10 cellular contexts compared by ENCODE assay signal in the genomic region with DNA sequence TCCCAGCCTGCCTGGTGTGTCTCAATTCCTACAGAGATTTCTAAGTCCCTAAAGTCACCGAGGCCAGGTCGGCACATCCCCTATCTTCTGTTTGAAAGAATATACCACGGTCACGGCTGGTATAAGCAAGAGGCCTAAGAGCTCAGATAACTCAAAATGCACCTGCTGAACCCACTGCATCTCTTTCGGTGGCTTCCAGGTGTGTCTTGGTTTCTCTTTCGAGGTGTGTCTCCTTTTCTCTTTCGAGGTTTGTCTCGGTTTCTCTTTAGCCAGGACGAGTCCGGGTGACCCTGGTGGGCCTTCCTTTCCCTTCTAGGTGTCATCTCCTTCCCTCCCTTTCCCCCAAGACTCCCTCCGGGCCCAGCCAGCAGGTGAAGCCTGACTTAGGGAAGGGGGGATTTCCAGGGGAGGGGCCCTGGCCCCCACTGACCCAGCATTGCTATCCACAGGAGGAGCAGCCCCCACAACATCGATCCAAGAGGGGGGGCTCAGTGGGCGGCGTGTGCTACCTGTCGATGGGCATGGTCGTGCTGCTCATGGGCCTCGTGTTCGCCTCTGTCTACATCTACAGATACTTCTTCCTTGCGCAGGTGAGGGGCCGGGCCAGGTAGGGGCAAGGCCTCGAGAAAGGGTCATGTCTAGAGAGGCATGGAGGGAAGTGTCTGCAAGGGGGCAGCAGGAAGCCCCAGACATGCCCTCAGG. TPM values are rescaled to one million over a fixed set of nuclear protein-coding genes. Genes with fewer than 3 reads are reported as not detected.
DNase-seq lines count a peak whose midpoint lies in the region; ATAC-seq, FAIRE-seq and TF ChIP-seq lines count a peak whose summit lies in the region.
"Had no signal": no experiment of that assay in that cellular context is flagged by ENCODE, and none has a peak within 500 bp of the region (broad histone marks: within the 10 kb centered on the region; RNA-seq: fewer than 3 reads in every experiment).

No MANE protein-coding gene starts in this region.

- DNase-seq in CD8-positive, alpha-beta memory T cell = no peak
- DNase-seq in astrocyte (ENCODE audit: low read depth) (no peak), SW 1271 (lab: John Stamatoyannopoulos, UW) (no peak), NCI-H1048 (lab: John Stamatoyannopoulos, UW) (no peak), NCI-H446 treated with DMSO at 0.1 percent for 48 hours (lab: John Stamatoyannopoulos, UW) (no peak), mammary epithelial cell (no peak)
- DNase-seq: DND-41, gastrocnemius medialis had no signal

- peaks cover 24 to 76% (median 28%) of the 10 kb centered on the region in 3 donors for H3K4me1 Mint-ChIP-seq in CD8-positive, alpha-beta memory T cell
- H3K4me1 Mint-ChIP-seq in astrocyte (ENCODE audit: low read depth, unreplicated experiment) = peaks cover 39% of the 10 kb centered on the region

- no peak overlapping the region for H3K4me3 ChIP-seq in CD8-positive, alpha-beta memory T cell (ENCODE audit: low read length)
- H3K4me3 ChIP-seq in astrocyte (ENCODE audit: insufficient read depth, low read depth, low read length) (no peak overlapping the region), mammary epithelial cell (replicated peaks in 1 of 3; ENCODE audit: insufficient read depth in 1 of 3, low read depth in 2 of 3, low read length in 3 of 3) (no peak overlapping the region)
- H3K4me3 ChIP-seq: gastrocnemius medialis had no signal

- H3K79me2 ChIP-seq in astrocyte (ENCODE audit: insufficient read depth, low read length) = peaks cover 12% of the 10 kb centered on the region
- no peaks in the 10 kb centered on the region for H3K79me2 ChIP-seq in mammary epithelial cell (ENCODE audit: insufficient read depth, low read length)

- no peak overlapping the region for H3K9ac ChIP-seq in astrocyte (ENCODE audit: low read length)
- no peak overlapping the region for H3K9ac ChIP-seq in mammary epithelial cell (ENCODE audit: insufficient read depth, low read length)

- H3K27me3 Mint-ChIP-seq in CD8-positive, alpha-beta memory T cell = peaks cover 0 to 2% of the 10 kb centered on the region in 2 donors
- H3K27me3 Mint-ChIP-seq in astrocyte (ENCODE audit: low read depth, unreplicated experiment) = no peaks in the 10 kb centered on the region

- H3K4me1 ChIP-seq in CD8-positive, alpha-beta memory T cell (ENCODE audit: insufficient read depth, low read length) = peaks cover 19% of the 10 kb centered on the region
- H3K4me1 ChIP-seq in astrocyte (ENCODE audit: insufficient read depth, low read length) (peaks cover 16% of the 10 kb centered on the region), mammary epithelial cell (ENCODE audit: insufficient read depth, low read length) (no peaks in the 10 kb centered on the region)

- TF ChIP-seq CTCF in astrocyte (IDR thresholded peaks at IDR 0.05; ENCODE audit: insufficient read depth, low read depth, low read length) = no peak
- TF ChIP-seq CTCF in mammary epithelial cell (conservative IDR thresholded peaks at IDR 0.05 in 1 of 2, IDR thresholded peaks at IDR 0.05 in 1 of 2; ENCODE audit: extremely low read depth in 1 of 2, insufficient read depth in 1 of 2, low read depth in 1 of 2, low read length in 2 of 2) = no peak

- ATAC-seq in GM19324 (IDR thresholded peaks at IDR 0.05; ENCODE audit: low FRiP score, unreplicated experiment) (peak; percentile 64), HG03060 (IDR thresholded peaks at IDR 0.05; ENCODE audit: low read depth, unreplicated experiment) (peak; percentile 54)
- ATAC-seq: gastrocnemius medialis had no signal

- POLR2A ChIA-PET in CD8-positive, alpha-beta memory T cell (lab: Charles Lee) = no interaction called here

- H3K9me3 ChIP-seq in CD8-positive, alpha-beta memory T cell (ENCODE audit: low read length) = no peaks in the 10 kb centered on the region
- H3K9me3 ChIP-seq in astrocyte (ENCODE audit: insufficient read depth, low read depth, low read length) = no peaks in the 10 kb centered on the region
- H3K9me3 ChIP-seq in mammary epithelial cell (replicated peaks; ENCODE audit: insufficient read depth, low read length) = no peaks in the 10 kb centered on the region
- H3K9me3 ChIP-seq: gastrocnemius medialis had no signal

- peak overlapping the region in 6 of 8 donors; percentile 9 to 73 (median 54) for H3K27ac Mint-ChIP-seq in CD8-positive, alpha-beta memory T cell
- H3K27ac Mint-ChIP-seq in astrocyte (ENCODE audit: unreplicated experiment) = no peak overlapping the region

- no peak overlapping the region for H3K27ac ChIP-seq in CD8-positive, alpha-beta memory T cell (ENCODE audit: low read depth, low read length)
- H3K27ac ChIP-seq in astrocyte (ENCODE audit: low read depth, low read length) (no peak overlapping the region), mammary epithelial cell (ENCODE audit: insufficient read depth, low read depth, low read length) (no peak overlapping the region)
- H3K27ac ChIP-seq: gastrocnemius medialis had no signal

- no peak overlapping the region for H2AFZ ChIP-seq in astrocyte (ENCODE audit: low read depth, low read length)
- no peak overlapping the region for H2AFZ ChIP-seq in mammary epithelial cell (ENCODE audit: low read depth, low read length)

- peaks cover 0 to 2% (median 0%) of the 10 kb centered on the region in 5 donors for H3K9me3 Mint-ChIP-seq in CD8-positive, alpha-beta memory T cell
- no peaks in the 10 kb centered on the region for H3K9me3 Mint-ChIP-seq in astrocyte (ENCODE audit: unreplicated experiment)

- BruUV-seq in mammary epithelial cell (replicated peaks; lab: Mats Ljungman, UMichigan) = no TSS peak

- H3K4me2 ChIP-seq in astrocyte (ENCODE audit: low read length) (no peak overlapping the region), mammary epithelial cell (ENCODE audit: insufficient read depth, low read depth, low read length) (no peak overlapping the region)

- dilution Hi-C loops in mammary epithelial cell (cut with HindIII; ENCODE audit: low sequenced_read_pairs) = no loop called here

- peak overlapping the region in 2 of 7 donors; percentile 5 to 7 for H3K4me3 Mint-ChIP-seq in CD8-positive, alpha-beta memory T cell
- H3K4me3 Mint-ChIP-seq in astrocyte (ENCODE audit: unreplicated experiment) = peak overlapping the region; percentile 51

- FAIRE-seq in astrocyte (lab: Jason Lieb, UNC) = no peak

- peaks cover 57% of the 10 kb centered on the region for H4K20me1 ChIP-seq in astrocyte (ENCODE audit: insufficient read depth, low read length)
- no peaks in the 10 kb centered on the region for H4K20me1 ChIP-seq in mammary epithelial cell (ENCODE audit: insufficient read depth, low read length)

- CTCF ChIA-PET in CD8-positive, alpha-beta memory T cell (lab: Charles Lee) = interaction anchor here (0.9 to 1.3 kb wide), 2 partner anchors 25 to 49 kb away, joined by 3 to 4 read pairs; no protein-coding TSS in a partner anchor
- CTCF ChIA-PET in mammary epithelial cell (lab: Charles Lee; ENCODE audit: low non-redundant PET) = no interaction called here

- H3K36me3 ChIP-seq in CD8-positive, alpha-beta memory T cell (ENCODE audit: insufficient read depth, low read length) = no peaks in the 10 kb centered on the region
- H3K36me3 ChIP-seq in astrocyte (ENCODE audit: insufficient read depth, low read length) (no peaks in the 10 kb centered on the region), mammary epithelial cell (ENCODE audit: insufficient read depth, low read length) (no peaks in the 10 kb centered on the region)
- H3K36me3 ChIP-seq: gastrocnemius medialis had no signal

- in situ Hi-C loops in mammary epithelial cell (cut with MboI; ENCODE audit: low sequenced_read_pairs in 2 of 2) = no loop called here

- no peaks in the 10 kb centered on the region for H3K27me3 ChIP-seq in CD8-positive, alpha-beta memory T cell (ENCODE audit: insufficient read depth, low read length, poor library complexity, severe bottlenecking)
- H3K27me3 ChIP-seq in astrocyte (ENCODE audit: insufficient read depth, low read length) (no peaks in the 10 kb centered on the region), mammary epithelial cell (ENCODE audit: insufficient read depth, low read length) (no peaks in the 10 kb centered on the region)
- H3K27me3 ChIP-seq: gastrocnemius medialis had no signal

- WGBS in mammary epithelial cell (ENCODE audit: low coverage, missing lambda C conversion rate) = 87% methylated on average over 21 of the region's 21 CpGs

- intact Hi-C loops in mammary epithelial cell (cut with micrococcal nuclease) = no loop called here

- peaks cover 0 to 25% (median 0%) of the 10 kb centered on the region in 3 donors for H3K36me3 Mint-ChIP-seq in CD8-positive, alpha-beta memory T cell
- H3K36me3 Mint-ChIP-seq in astrocyte (ENCODE audit: low read depth, unreplicated experiment) = peaks cover 24% of the 10 kb centered on the region

RNA-seq across cellular contexts. Expression of a gene that starts 8.4 kb away (rescaled TPM):
- 10 to 100 TPM; 56.1 to 58.6 TPM for total RNA-seq in CD8-positive, alpha-beta memory T cell
- polyA plus RNA-seq in CD8-positive, alpha-beta memory T cell = 50.1 TPM
- total RNA-seq in astrocyte = 458 and 582 TPM in 2 replicates
- total RNA-seq in mammary epithelial cell = 10 to 100 TPM; 24.8 to 47.1 TPM
- 66.2 TPM for polyA plus RNA-seq in mammary epithelial cell
- 77.9 TPM for polyA minus RNA-seq in mammary epithelial cell

RNA-seq across cellular contexts. Expression of a gene that starts 51.9 kb away (rescaled TPM):
- total RNA-seq in CD8-positive, alpha-beta memory T cell = 10 to 100 TPM; 11.1 to 11.6 TPM
- polyA plus RNA-seq in CD8-positive, alpha-beta memory T cell = 3.5 TPM
- total RNA-seq in astrocyte = 0.12 TPM in 1 of 2 replicates, not detected in the other
- total RNA-seq in mammary epithelial cell = not detected
- not detected for polyA plus RNA-seq in mammary epithelial cell
- polyA minus RNA-seq in mammary epithelial cell = not detected
- total RNA-seq: gastrocnemius medialis had no signal

Comparison
In these comparisons a context has a peak if more than half of its experiments do, and no peak if none do; other contexts are left out.
1. RNA of a gene that starts 51.9 kb away (total RNA-seq): 11.1 to 11.6 TPM in CD8-positive, alpha-beta memory T cell; 0.12 TPM in astrocyte and not detected in mammary epithelial cell; every median in the first group is over 10 times any median in the second.